8 cellular contexts compared by ENCODE assay signal in genomic region chr19:17303167-17303939, GRCh38. TPM values are rescaled to one million over a fixed set of nuclear protein-coding genes. Genes with fewer than 3 reads are reported as not detected.
DNase-seq lines count a peak whose midpoint lies in the region; ATAC-seq and TF ChIP-seq lines count a peak whose summit lies in the region.

Gene ABHD8 (minus strand): TSS chr19:17303425. CDS start chr19:17301616, 1,809 bp downstream.

- H3K36me3 ChIP-seq in adrenal gland (replicated peaks in 1 of 2) (no peaks in the 10 kb centered on the region), heart left ventricle (peaks cover 0 to 20% (median 1%) of the 10 kb centered on the region in 9 donors), transverse colon (no peaks in the 10 kb centered on the region)

- peak; percentile 35 for TF ChIP-seq CTCF in GM12864 (IDR thresholded peaks at IDR 0.05; ENCODE audit: low read depth, low read length, missing control alignments)
- TF ChIP-seq CTCF in adrenal gland (IDR thresholded peaks at IDR 0.05), result peak; percentile 42 to 88 (median 65)
- TF ChIP-seq CTCF in heart left ventricle (IDR thresholded peaks at IDR 0.05), result peak; percentile 37 to 86 (median 68)
- TF ChIP-seq CTCF in transverse colon (IDR thresholded peaks at IDR 0.05), result peak; percentile 68 to 88 (median 73)

- H3K4me3 ChIP-seq in GM12864 (ENCODE audit: low read depth, low read length), result peak within 1 kb of the TSS; percentile 83
- peak within 1 kb of the TSS; percentile 35 to 90 (median 70) for H3K4me3 ChIP-seq in adrenal gland
- H3K4me3 ChIP-seq in heart left ventricle, result peak within 1 kb of the TSS; percentile 50 to 99 (median 82)
- H3K4me3 ChIP-seq in transverse colon, result peak within 1 kb of the TSS; percentile 62 to 74 (median 68)

- TF ChIP-seq POLR2A in adrenal gland (IDR thresholded peaks at IDR 0.05) (peak; percentile 48 to 79), heart left ventricle (IDR thresholded peaks at IDR 0.05) (peak in 1 of 2 donors; percentile 81), transverse colon (IDR thresholded peaks at IDR 0.05) (no peak)

- intact Hi-C loops in adrenal gland (cut with DNase I) (loop anchor here in 1 of 2 donors (10.0 kb wide), 1 partner anchor 81 kb away; no protein-coding TSS in a partner anchor), heart left ventricle (cut with DNase I) (no loop called here), transverse colon (cut with DNase I; ENCODE audit: low total_unique reads) (no loop called here)

- no peak for TF ChIP-seq EP300 in transverse colon (IDR thresholded peaks at IDR 0.05; ENCODE audit: low read depth)

- H3K27me3 ChIP-seq in adrenal gland (no peaks in the 10 kb centered on the region), heart left ventricle (no peaks in the 10 kb centered on the region), transverse colon (no peaks in the 10 kb centered on the region)

- in situ Hi-C loops in transverse colon (cut with MboI; ENCODE audit: low pct_ligation_motif_present in 1 of 4, low pct_unique_long_range_greater_than_20kb in 1 of 4, low sequenced_read_pairs in 3 of 4), result no loop called here

- ATAC-seq in HG02610 (IDR thresholded peaks at IDR 0.05; ENCODE audit: unreplicated experiment) (peak; percentile 59), heart left ventricle (peak; percentile 80 to 87 (median 82))

- H3K27ac ChIP-seq in adrenal gland, result peak within 1 kb of the TSS; percentile 62 to 95 (median 89)
- H3K27ac ChIP-seq in heart left ventricle, result peak within 1 kb of the TSS; percentile 33 to 96 (median 90)
- H3K27ac ChIP-seq in transverse colon, result peak within 1 kb of the TSS; percentile 90 to 98 (median 94)

- H3K9me3 ChIP-seq in adrenal gland (replicated peaks in 1 of 3) (no peaks in the 10 kb centered on the region), heart left ventricle (peaks cover 0 to 1% (median 0%) of the 10 kb centered on the region in 12 donors), transverse colon (no peaks in the 10 kb centered on the region)

- WGBS in adrenal gland, 4 donors, result 1 to 3% (median 1%) methylated on average over 10 to 52 of the region's 52 CpGs
- WGBS in heart left ventricle, 4 donors, result 1 to 4% (median 3%) methylated on average over 20 to 52 of the region's 52 CpGs
- 0 to 2% methylated on average over 4 to 35 of the region's 52 CpGs for WGBS in transverse colon (ENCODE audit: low coverage in 1 of 2), 2 donors

- DNase-seq in GM12864 (ENCODE audit: low read depth), result peak; percentile 88
- DNase-seq in NCI-H128 (lab: John Stamatoyannopoulos, UW; ENCODE audit: unreplicated experiment), result peak; percentile 92
- DNase-seq in T follicular helper cell (ENCODE audit: low read depth), result peak; percentile 87
- DNase-seq in adrenal gland, result peak; percentile 98 to 99 (median 98)
- peak; percentile 96 to 99 (median 98) for DNase-seq in heart left ventricle
- peak; percentile 89 for DNase-seq in pons (ENCODE audit: low spot score)
- DNase-seq in transverse colon, result peak; percentile 98

- H3K4me1 ChIP-seq in adrenal gland (replicated peaks in 1 of 2) (peaks cover 33 to 47% of the 10 kb centered on the region in 2 donors), heart left ventricle (peaks cover 3 to 48% (median 34%) of the 10 kb centered on the region in 12 donors), transverse colon (peaks cover 34 to 50% (median 37%) of the 10 kb centered on the region in 4 donors)

RNA-seq across cellular contexts. Expression of gene ABHD8, which starts in this region (rescaled TPM):
- 10 to 100 TPM; 24.7 to 60.0 (median 42.1) TPM for total RNA-seq in adrenal gland
- polyA plus RNA-seq in adrenal gland, result 10 to 100 TPM in 2 of 3 donors, 1 to 10 TPM in 1; 2.3 to 33.1 (median 32.0) TPM
- total RNA-seq in heart left ventricle, result 10 to 100 TPM in 5 of 9 donors, 1 to 10 TPM in 4; 7.4 to 21.8 (median 10.3) TPM
- polyA plus RNA-seq in heart left ventricle, result 10 to 100 TPM; 11.6 to 19.2 TPM
- 10 to 100 TPM in 1 of 4 donors, 1 to 10 TPM in 3; 6.0 to 14.1 (median 9.1) TPM for total RNA-seq in transverse colon

Comparison
In these comparisons a context has a peak if more than half of its experiments do, and no peak if none do; other contexts are left out.
1. Peak in every context shown above with its lines: DNase-seq, ATAC-seq, H3K4me3 ChIP-seq and H3K27ac ChIP-seq.